Comparison of ENCODE assay signal across 18 cellular contexts in genomic region chr10:123675811-123676210, GRCh38. TPM values are rescaled to one million over a fixed set of nuclear protein-coding genes. Genes with fewer than 3 reads are reported as not detected.
A peak's percentile ranks its signal among the peaks of the same experiment; 100 is the strongest.
DNase-seq lines count a peak whose midpoint lies in the region; ATAC-seq and TF ChIP-seq lines count a peak whose summit lies in the region.
"Had no signal": no experiment of that assay in that cellular context is flagged by ENCODE, and none has a peak within 500 bp of the region (broad histone marks: within the 10 kb centered on the region; RNA-seq: fewer than 3 reads in every experiment).

No MANE protein-coding gene starts in this region.

- peaks cover 0 to 14% (median 0%) of the 10 kb centered on the region in 3 donors for H3K27me3 ChIP-seq in sigmoid colon
- H3K27me3 ChIP-seq: BE2C, BLaER1 had no signal

- H3K9me3 ChIP-seq in HEK293 (ENCODE audit: control insufficient read depth, insufficient read depth, low read depth, low read length) (no peaks in the 10 kb centered on the region), sigmoid colon (no peaks in the 10 kb centered on the region)
- H3K9me3 ChIP-seq: BE2C, BLaER1, Caco-2 had no signal

- CTCF ChIA-PET in HEK293 (lab: Yijun Ruan, JAX): interaction anchor here (0.8 kb wide), 1 partner anchor 291 kb away, joined by 3 read pairs; no protein-coding TSS in a partner anchor

- no peak overlapping the region for H3K4me3 ChIP-seq in HEK293 (ENCODE audit: low read depth, low read length)
- H3K4me3 ChIP-seq in sigmoid colon: no peak overlapping the region
- H3K4me3 ChIP-seq: BLaER1 had no signal

- H3K4me1 ChIP-seq in HEK293 (ENCODE audit: control insufficient read depth, insufficient read depth, low read length) (no peaks in the 10 kb centered on the region), sigmoid colon (no peaks in the 10 kb centered on the region)
- H3K4me1 ChIP-seq: BE2C, Caco-2 had no signal

- POLR2A ChIA-PET in HEK293 (lab: Yijun Ruan, JAX): no interaction called here

- 56 to 71% methylated on average over 4 of the region's 4 CpGs for WGBS in sigmoid colon, 2 donors

- ATAC-seq in HG03521 (IDR thresholded peaks at IDR 0.05; ENCODE audit: unreplicated experiment): no peak
- no peak for ATAC-seq in GM19035 (IDR thresholded peaks at IDR 0.05; ENCODE audit: unreplicated experiment)
- ATAC-seq: CD8-positive, alpha-beta T cell had no signal

- H3K27ac ChIP-seq in HEK293 (ENCODE audit: extremely low read depth, low read depth, low read length) (no peak overlapping the region), sigmoid colon (no peak overlapping the region)
- H3K27ac ChIP-seq: BLaER1 had no signal

- TF ChIP-seq CTCF in HEK293 (tag by site-specific recombination; IDR thresholded peaks at IDR 0.05) (no peak), sigmoid colon (IDR thresholded peaks at IDR 0.05) (no peak)

- intact Hi-C loops in sigmoid colon (cut with DNase I): no loop called here

- no peak for TF ChIP-seq POLR2A in sigmoid colon (IDR thresholded peaks at IDR 0.05)
- TF ChIP-seq POLR2A in erythroblast (IDR thresholded peaks at IDR 0.05; ENCODE audit: low read length): no peak

- H3K36me3 ChIP-seq in HEK293 (ENCODE audit: control insufficient read depth in 2 of 2, insufficient read depth in 1 of 2, low read length in 2 of 2) (no peaks in the 10 kb centered on the region), sigmoid colon (no peaks in the 10 kb centered on the region)
- H3K36me3 ChIP-seq: BE2C, BLaER1 had no signal

- TF ChIP-seq EP300 in sigmoid colon (IDR thresholded peaks at IDR 0.05): no peak

- DNase-seq in sigmoid colon: peak; percentile 41
- no peak for DNase-seq in erythroblast (lab: John Stamatoyannopoulos, UW)
- DNase-seq: 8988T; ACHN; BE2C; C1 segment of cervical spinal cord; Calu3; CD4-positive, alpha-beta T cell; CD8-positive, alpha-beta T cell; DMS79 treated with DMSO at 0.1 percent for 48 hours; GF-D8 had no signal

TF ChIP-seq in HEK293, 187 proteins besides CTCF, POLR2A, EP300 and RAD21:
- no peak for TF ChIP-seq OVOL3 (tag by site-specific recombination; IDR thresholded peaks at IDR 0.05)
- TF ChIP-seq ZSCAN4 (tag by site-specific recombination; IDR thresholded peaks at IDR 0.05): peak; percentile 89
- no peak for TF ChIP-seq ZNF311 (tag by site-specific recombination; IDR thresholded peaks at IDR 0.05; ENCODE audit: borderline replicate concordance)

RNA-seq across cellular contexts. Expression of gene GPR26, which starts 9.7 kb away (rescaled TPM):
- not detected for total RNA-seq in sigmoid colon
- not detected for polyA plus RNA-seq in sigmoid colon
- total RNA-seq: A673; Caco-2; Calu3; CD4-positive, alpha-beta T cell; CD8-positive, alpha-beta T cell had no signal
- polyA plus RNA-seq: AG04450 had no signal
